Comparison of ENCODE assay signal across 10 cellular contexts in the genomic region with DNA sequence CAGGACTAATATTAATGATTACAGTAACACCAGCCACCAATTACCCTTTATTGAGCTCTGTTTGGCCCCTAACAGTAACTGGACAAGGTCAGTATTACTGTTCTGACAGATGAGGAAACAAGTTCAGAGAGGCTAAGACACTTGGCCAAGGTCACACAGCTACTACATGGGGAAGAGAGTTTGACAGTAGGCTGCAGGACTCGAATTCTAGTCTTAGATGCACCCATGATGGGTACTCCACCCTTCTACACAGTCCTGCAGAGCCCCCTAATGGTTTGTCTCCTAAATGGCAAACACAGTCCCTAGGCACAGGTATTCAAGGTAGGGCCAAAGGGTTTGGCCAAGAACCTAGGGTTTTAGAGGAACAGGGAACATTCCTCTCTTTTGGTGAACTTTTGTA.
DNase-seq lines count a peak whose midpoint lies in the region; ATAC-seq and TF ChIP-seq lines count a peak whose summit lies in the region.
"Had no signal": no experiment of that assay in that cellular context is flagged by ENCODE, and none has a peak within 500 bp of the region (broad histone marks: within the 10 kb centered on the region; RNA-seq: fewer than 3 reads in every experiment).

No MANE protein-coding gene starts in this region.

- no peaks in the 10 kb centered on the region for H4K20me1 ChIP-seq in OCI-LY1 (ENCODE audit: insufficient read depth, low read length)

- intact Hi-C loops in cardiac septum (cut with DNase I): loop anchor here (2.0 to 5.0 kb wide), 4 partner anchors 54 to 373 kb away; no protein-coding TSS in a partner anchor
- intact Hi-C loops in thyroid gland (cut with DNase I): no loop called here

- H3K27ac ChIP-seq in OCI-LY1 (ENCODE audit: low read depth, low read length, poor library complexity, severe bottlenecking): no peak overlapping the region
- no peak overlapping the region for H3K27ac ChIP-seq in thyroid gland
- H3K27ac ChIP-seq: ovary, SK-N-MC had no signal

- WGBS in thyroid gland, 2 donors: 78 to 100% methylated on average over 1 of the region's 1 CpG

- TF ChIP-seq CTCF in OCI-LY1 (IDR thresholded peaks at IDR 0.05; ENCODE audit: low read length): peak; percentile 57
- TF ChIP-seq CTCF in thyroid gland (IDR thresholded peaks at IDR 0.05): no peak

- H3K9me3 ChIP-seq in OCI-LY1 (ENCODE audit: low read length): no peaks in the 10 kb centered on the region
- no peaks in the 10 kb centered on the region for H3K9me3 ChIP-seq in thyroid gland
- H3K9me3 ChIP-seq: ovary had no signal

- H3K4me2 ChIP-seq in OCI-LY1 (ENCODE audit: low read length): no peak overlapping the region

- H3F3A ChIP-seq in OCI-LY1 (ENCODE audit: insufficient read depth, low read length): no peaks in the 10 kb centered on the region

- H3K4me3 ChIP-seq in OCI-LY1 (ENCODE audit: low read depth, low read length, poor library complexity, severe bottlenecking) (no peak overlapping the region), thyroid gland (replicated peaks in 1 of 3) (no peak overlapping the region)
- H3K4me3 ChIP-seq: ovary, SK-N-MC had no signal

- no peak for TF ChIP-seq POLR2A in thyroid gland (IDR thresholded peaks at IDR 0.05)

- ATAC-seq in GM21447 (IDR thresholded peaks at IDR 0.05; ENCODE audit: unreplicated experiment): peak; percentile 46
- no peak for ATAC-seq in HG03521 (IDR thresholded peaks at IDR 0.05; ENCODE audit: unreplicated experiment)
- no peak for ATAC-seq in GM18909 (IDR thresholded peaks at IDR 0.05; ENCODE audit: poor library complexity, unreplicated experiment)

- H3K36me3 ChIP-seq in OCI-LY1 (ENCODE audit: insufficient read depth, low read length) (no peaks in the 10 kb centered on the region), thyroid gland (no peaks in the 10 kb centered on the region)
- H3K36me3 ChIP-seq: ovary had no signal

- no peaks in the 10 kb centered on the region for H3K79me2 ChIP-seq in OCI-LY1 (ENCODE audit: insufficient read depth, low read length)

- H3K4me1 ChIP-seq in OCI-LY1 (ENCODE audit: insufficient read depth, low read length, severe bottlenecking) (no peaks in the 10 kb centered on the region), thyroid gland (peaks cover 23 to 37% of the 10 kb centered on the region in 2 donors)

- H3K9me2 ChIP-seq in OCI-LY1 (ENCODE audit: low read depth, low read length): no peaks in the 10 kb centered on the region

- H2AFZ ChIP-seq in OCI-LY1 (ENCODE audit: low read length): no peak overlapping the region

- DNase-seq in CD1c-positive myeloid dendritic cell (ENCODE audit: extremely low spot score): peak; percentile 50
- peak; percentile 47 for DNase-seq in cardiac septum (ENCODE audit: low spot score)
- no peak for DNase-seq in thyroid gland
- DNase-seq in A172 (ENCODE audit: low spot score): no peak
- DNase-seq: ovary had no signal

- H3K9ac ChIP-seq in OCI-LY1 (ENCODE audit: low read length): no peak overlapping the region

- no peaks in the 10 kb centered on the region for H3K27me3 ChIP-seq in OCI-LY1 (ENCODE audit: insufficient read depth, low read length)
- H3K27me3 ChIP-seq in thyroid gland: no peaks in the 10 kb centered on the region
- H3K27me3 ChIP-seq: ovary had no signal

Comparison
In these comparisons a context has a peak if more than half of its experiments do, and no peak if none do; other contexts are left out.
1. DNase-seq: peak in CD1c-positive myeloid dendritic cell (single experiment) and cardiac septum (single experiment); none in thyroid gland (0 of 2) and A172 (single experiment).